15 cellular contexts compared by ENCODE assay signal in the genomic region with DNA sequence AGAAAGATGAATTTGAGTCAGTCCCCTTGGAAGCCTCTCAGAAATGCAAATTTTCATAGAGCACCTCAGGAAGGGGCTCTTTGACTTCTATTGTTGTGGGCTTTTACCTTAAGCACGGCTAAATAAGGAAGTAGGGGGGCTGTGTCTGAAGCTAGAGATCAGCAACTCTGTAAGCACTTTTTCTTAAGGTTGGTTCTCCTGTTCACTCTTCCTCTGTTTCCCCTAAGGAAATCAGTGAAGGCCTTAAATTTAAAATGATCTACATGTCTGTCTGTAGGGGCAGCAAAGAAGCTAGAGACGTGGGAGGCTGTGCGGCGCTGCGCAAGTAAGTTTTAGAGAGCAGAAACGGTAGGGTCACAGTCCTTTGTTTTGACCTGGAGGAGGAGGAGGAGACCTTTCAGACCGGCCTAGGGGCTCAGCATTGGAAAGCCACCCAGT. TPM values are rescaled to one million over a fixed set of nuclear protein-coding genes. Genes with fewer than 3 reads are reported as not detected.
DNase-seq lines count a peak whose midpoint lies in the region; ATAC-seq, FAIRE-seq and TF ChIP-seq lines count a peak whose summit lies in the region.
"Had no signal": no experiment of that assay in that cellular context is flagged by ENCODE, and none has a peak within 500 bp of the region (broad histone marks: within the 10 kb centered on the region; RNA-seq: fewer than 3 reads in every experiment).

No MANE protein-coding gene starts in this region.

- H2AFZ ChIP-seq in OCI-LY7 (ENCODE audit: low read length) = peak overlapping the region; percentile 42; the same call in 1 of the 2 replicates

- POLR2A ChIA-PET in Caco-2 (lab: Charles Lee) (no interaction called here), OCI-LY7 (lab: Charles Lee) (no interaction called here)

- CTCF ChIA-PET in Caco-2 (lab: Charles Lee) (no interaction called here), OCI-LY7 (lab: Charles Lee; ENCODE audit: unreplicated experiment) (no interaction called here)

- no peak for TF ChIP-seq EP300 in esophagus muscularis mucosa (IDR thresholded peaks at IDR 0.05)

- H3K27ac ChIP-seq in OCI-LY7 (ENCODE audit: low read depth, low read length, poor library complexity, severe bottlenecking) = no peak overlapping the region
- peak overlapping the region in 1 of 4 donors; percentile 8 for H3K27ac ChIP-seq in esophagus muscularis mucosa (replicated peaks in 1 of 4)

- H3K9me3 ChIP-seq in Caco-2 (no peaks in the 10 kb centered on the region), OCI-LY7 (ENCODE audit: low read length) (no peaks in the 10 kb centered on the region), esophagus muscularis mucosa (no peaks in the 10 kb centered on the region)
- H3K9me3 ChIP-seq: BE2C had no signal

- H3K27ac Mint-ChIP-seq in Caco-2 (ENCODE audit: unreplicated experiment) (peak overlapping the region; percentile 75), natural killer cell (no peak overlapping the region)
- H3K27ac Mint-ChIP-seq: stimulated activated effector memory CD8-positive, alpha-beta T cell treated with anti-CD3 and anti-CD28 coated beads, Interleukin-12 subunit alpha, Interleukin-12 subunit beta, amount 100 ng/mL, for 72 hours had no signal

- TF ChIP-seq CTCF in Caco-2 (IDR thresholded peaks at IDR 0.05; ENCODE audit: insufficient read depth in 1 of 2, low read depth in 1 of 2, low read length in 1 of 2, severe bottlenecking in 1 of 2, unreplicated experiment in 1 of 2) (no peak), OCI-LY7 (conservative IDR thresholded peaks at IDR 0.05; ENCODE audit: low read length) (no peak; the same call in 1 of the 2 replicates), esophagus muscularis mucosa (IDR thresholded peaks at IDR 0.05) (no peak), natural killer cell (IDR thresholded peaks at IDR 0.05) (no peak)

- FAIRE-seq in RCC 7860 (lab: Jason Lieb, UNC) = no peak

- H3K4me2 ChIP-seq in OCI-LY7 (ENCODE audit: low read length) = peak overlapping the region; percentile 31; the same call in 1 of the 2 replicates

- intact Hi-C loops in Caco-2 (cut with micrococcal nuclease; ENCODE audit: unreplicated experiment) (no loop called here), OCI-LY7 (cut with micrococcal nuclease; ENCODE audit: unreplicated experiment) (no loop called here), esophagus muscularis mucosa (cut with DNase I) (no loop called here), natural killer cell (cut with micrococcal nuclease) (no loop called here), posterior vena cava (cut with DNase I) (no loop called here)

- TF ChIP-seq POLR2A in esophagus muscularis mucosa (IDR thresholded peaks at IDR 0.05; ENCODE audit: low read depth) = no peak

- no peak for DNase-seq in Caco-2
- DNase-seq in OCI-LY7 (ENCODE audit: low spot score) = peak; percentile 23
- peak; percentile 55 for DNase-seq in esophagus muscularis mucosa (ENCODE audit: extremely low spot score)
- no peak for DNase-seq in natural killer cell
- DNase-seq in RCC 7860 (ENCODE audit: low spot score) = no peak
- DNase-seq in DMS79 (lab: John Stamatoyannopoulos, UW) = no peak
- DNase-seq in posterior vena cava (ENCODE audit: low spot score) = no peak
- no peak for DNase-seq in T-helper 9 cell
- DNase-seq: BE2C; dermis blood vessel endothelial cell; foreskin melanocyte; left ventricle myocardium superior; NCI-H2227 treated with DMSO at 0.1 percent for 48 hours; stimulated activated CD4-positive, alpha-beta T cell treated with anti-CD3 and anti-CD28 coated beads, Interleukin-1b, Interleukin-23, amount 100 ng/mL, for 48 hours had no signal

- H3K4me1 ChIP-seq in Caco-2 = peaks cover 6% of the 10 kb centered on the region
- peaks cover 10% of the 10 kb centered on the region for H3K4me1 ChIP-seq in OCI-LY7 (ENCODE audit: insufficient read depth, low read length, poor library complexity, severe bottlenecking)
- peaks cover 0 to 22% (median 17%) of the 10 kb centered on the region in 4 donors for H3K4me1 ChIP-seq in esophagus muscularis mucosa

- H3K36me3 Mint-ChIP-seq in Caco-2 (ENCODE audit: insufficient read depth, unreplicated experiment) (peaks cover 17% of the 10 kb centered on the region), natural killer cell (no peaks in the 10 kb centered on the region)
- H3K36me3 Mint-ChIP-seq: stimulated activated effector memory CD8-positive, alpha-beta T cell treated with anti-CD3 and anti-CD28 coated beads, Interleukin-12 subunit alpha, Interleukin-12 subunit beta, amount 100 ng/mL, for 72 hours had no signal

- WGBS in esophagus muscularis mucosa = 56% methylated on average over 7 of the region's 7 CpGs

- H3K36me3 ChIP-seq in Caco-2 (ENCODE audit: control insufficient read depth, insufficient read depth, low read length) (no peaks in the 10 kb centered on the region), OCI-LY7 (ENCODE audit: insufficient read depth, low read length) (no peaks in the 10 kb centered on the region), esophagus muscularis mucosa (no peaks in the 10 kb centered on the region)
- H3K36me3 ChIP-seq: BE2C had no signal

- H3K27me3 Mint-ChIP-seq in Caco-2 (ENCODE audit: insufficient read depth, unreplicated experiment) (no peaks in the 10 kb centered on the region), natural killer cell (ENCODE audit: low read depth in 2 of 2) (peaks cover 34 to 50% of the 10 kb centered on the region in 2 donors)

- H4K20me1 ChIP-seq in OCI-LY7 (ENCODE audit: insufficient read depth, low read length) = no peaks in the 10 kb centered on the region

- no peaks in the 10 kb centered on the region for H3K79me2 ChIP-seq in OCI-LY7 (ENCODE audit: insufficient read depth, low read depth, low read length)

- H3K4me1 Mint-ChIP-seq in Caco-2 (ENCODE audit: low read depth, unreplicated experiment) (peaks cover 21% of the 10 kb centered on the region), natural killer cell (peaks cover 7 to 12% of the 10 kb centered on the region in 2 donors)

- no TSS peak for BruUV-seq in Caco-2 (replicated peaks; lab: Mats Ljungman, UMichigan)
- BruUV-seq in OCI-LY7 (replicated peaks; lab: Mats Ljungman, UMichigan) = no TSS peak

- H3K4me3 Mint-ChIP-seq in Caco-2 (ENCODE audit: unreplicated experiment) (peak overlapping the region; percentile 70), natural killer cell (peak overlapping the region; percentile 80)

- ATAC-seq in natural killer cell = no peak
- ATAC-seq: left ventricle myocardium superior; stimulated activated effector memory CD8-positive, alpha-beta T cell treated with anti-CD3 and anti-CD28 coated beads, Interleukin-12 subunit alpha, Interleukin-12 subunit beta, amount 100 ng/mL, for 72 hours had no signal

- H3K4me3 ChIP-seq in Caco-2 (ENCODE audit: low read depth, low read length) (no peak overlapping the region), OCI-LY7 (ENCODE audit: low read depth, low read length, poor library complexity, severe bottlenecking) (no peak overlapping the region), esophagus muscularis mucosa (no peak overlapping the region)

- H3K9me3 Mint-ChIP-seq in Caco-2 (ENCODE audit: unreplicated experiment) (no peaks in the 10 kb centered on the region), natural killer cell (no peaks in the 10 kb centered on the region)
- H3K9me3 Mint-ChIP-seq: stimulated activated effector memory CD8-positive, alpha-beta T cell treated with anti-CD3 and anti-CD28 coated beads, Interleukin-12 subunit alpha, Interleukin-12 subunit beta, amount 100 ng/mL, for 72 hours had no signal

- H3K27me3 ChIP-seq in Caco-2 (replicated peaks; ENCODE audit: control insufficient read depth, insufficient read depth, low read length) = no peaks in the 10 kb centered on the region
- no peaks in the 10 kb centered on the region for H3K27me3 ChIP-seq in esophagus muscularis mucosa

- no peaks in the 10 kb centered on the region for H3K9me2 ChIP-seq in OCI-LY7 (ENCODE audit: insufficient read depth, low read length)

RNA-seq across cellular contexts. Expression of a gene that starts 1.2 kb away (rescaled TPM):
- total RNA-seq in Caco-2 (2022) (81.4 and 82.3 TPM in 2 replicates), OCI-LY7 (2022) (0.27 and 0.44 TPM in 2 replicates), esophagus muscularis mucosa (10 to 100 TPM; 22.0 to 39.7 (median 27.0) TPM), natural killer cell (1 to 10 TPM; 2.3 to 4.7 (median 3.9) TPM), posterior vena cava (10 to 100 TPM; 24.4 to 31.2 TPM)
- not detected in 2 replicates for total RNA-seq in OCI-LY7 (2014; rRNA removed; shearing (Covaris generic))

RNA-seq across cellular contexts. Expression of a gene that starts 34.3 kb away (rescaled TPM):
- total RNA-seq in Caco-2 (2022) = 26.3 and 35.4 TPM in 2 replicates
- total RNA-seq in OCI-LY7 (2014; rRNA removed; shearing (Covaris generic)) = not detected in 2 replicates
- not detected in 2 replicates for total RNA-seq in OCI-LY7 (2022)
- 10 to 100 TPM; 20.3 to 33.3 (median 26.3) TPM for total RNA-seq in esophagus muscularis mucosa
- 10 to 100 TPM; 20.8 to 27.0 (median 22.1) TPM for total RNA-seq in natural killer cell
- total RNA-seq in posterior vena cava = 10 to 100 TPM; 25.9 to 28.9 TPM

Comparison
In these comparisons a context has a peak if more than half of its experiments do, and no peak if none do; other contexts are left out.
1. DNase-seq: peak in OCI-LY7 (single experiment) and esophagus muscularis mucosa (single experiment); none in Caco-2 (0 of 2), natural killer cell (single experiment), RCC 7860 (single experiment), DMS79 (single experiment), posterior vena cava (single experiment) and T-helper 9 cell (single experiment).
2. RNA of a gene that starts 1.2 kb away (total RNA-seq): 81.4 to 82.3 TPM in Caco-2, 24.4 to 31.2 TPM in posterior vena cava and 22.0 to 39.7 TPM in esophagus muscularis mucosa; 2.3 to 4.7 TPM in natural killer cell and 0.27 to 0.44 TPM in OCI-LY7; every median in the first group is over 4 times any median in the second.
3. RNA of a gene that starts 34.3 kb away (total RNA-seq): 26.3 to 35.4 TPM in Caco-2, 25.9 to 28.9 TPM in posterior vena cava, 20.3 to 33.3 TPM in esophagus muscularis mucosa and 20.8 to 27.0 TPM in natural killer cell; not detected in OCI-LY7; every median in the first group is over 10 times any median in the second.